In genomic region chr11:2379471-2380174, GRCh38 we compare ENCODE assay signal across 10 cellular contexts. TPM values are rescaled to one million over a fixed set of nuclear protein-coding genes. Genes with fewer than 3 reads are reported as not detected.
DNase-seq lines count a peak whose midpoint lies in the region; ATAC-seq and TF ChIP-seq lines count a peak whose summit lies in the region.
"Had no signal": no experiment of that assay in that cellular context is flagged by ENCODE, and none has a peak within 500 bp of the region (broad histone marks: within the 10 kb centered on the region; RNA-seq: fewer than 3 reads in every experiment).

No MANE protein-coding gene starts in this region.

- H3K36me3 Mint-ChIP-seq in neural crest cell (ENCODE audit: low read depth) = no peaks in the 10 kb centered on the region

- no peaks in the 10 kb centered on the region; the same call in 1 of the 2 replicates for H3K36me3 ChIP-seq in Panc1 (ENCODE audit: control insufficient read depth, insufficient read depth, low read length)

- H3K27me3 ChIP-seq in Panc1 (ENCODE audit: control insufficient read depth, insufficient read depth, low read length) = no peaks in the 10 kb centered on the region

- in situ Hi-C loops in Panc1 (cut with HindIII; ENCODE audit: low pct_unique_long_range_greater_than_20kb, low sequenced_read_pairs) = no loop called here

- TF ChIP-seq POLR2A in GM18505 (IDR thresholded peaks at IDR 0.05; ENCODE audit: borderline replicate concordance, extremely low read depth, insufficient read depth, insufficient read length) = no peak

- peaks cover 2% of the 10 kb centered on the region for H3K27me3 Mint-ChIP-seq in neural crest cell (ENCODE audit: low read depth)

- POLR2A ChIA-PET in Panc1 (lab: Charles Lee) = no interaction called here

- H3K4me3 ChIP-seq in AG10803 (ENCODE audit: low read length) (peak overlapping the region; percentile 97), Panc1 (ENCODE audit: low read depth in 2 of 2, low read length in 2 of 2) (no peak overlapping the region), epithelial cell of proximal tubule (ENCODE audit: low read depth, low read length) (peak overlapping the region; percentile 11)

- peak overlapping the region; percentile 64 for H3K4me3 Mint-ChIP-seq in neural crest cell

- H3K4me1 Mint-ChIP-seq in neural crest cell = peaks cover 11% of the 10 kb centered on the region

- H3K9me3 ChIP-seq in Panc1 (ENCODE audit: control insufficient read depth, insufficient read depth, low read depth, low read length) = no peaks in the 10 kb centered on the region

- CTCF ChIA-PET in Panc1 (lab: Charles Lee) = no interaction called here

- H3K4me1 ChIP-seq in Panc1 (ENCODE audit: control insufficient read depth, insufficient read depth, low read length) = peaks cover 45% of the 10 kb centered on the region

- TSS peak; percentile 85 for BruUV-seq in Panc1 (replicated peaks; lab: Mats Ljungman, UMichigan)

- no peak overlapping the region for H3K27ac ChIP-seq in Panc1 (ENCODE audit: low read length)

- DNase-seq in AG10803 (ENCODE audit: low read depth) (no peak), Panc1 (ENCODE audit: low read depth, low spot score) (no peak), epithelial cell of proximal tubule (ENCODE audit: low read depth) (no peak), neural crest cell (ENCODE audit: low read depth, low spot score) (no peak), islet precursor cell (no peak), NCI-H1092 (lab: John Stamatoyannopoulos, UW) (no peak)
- DNase-seq: GDM1, NCI-H2081 treated with DMSO at 0.1 percent for 48 hours had no signal

- H3K27ac Mint-ChIP-seq in neural crest cell (ENCODE audit: unreplicated experiment) = no peak overlapping the region

- no peaks in the 10 kb centered on the region for H3K9me3 Mint-ChIP-seq in neural crest cell

- intact Hi-C loops in Panc1 (cut with micrococcal nuclease; ENCODE audit: unreplicated experiment) = no loop called here

- TF ChIP-seq CTCF in AG10803 (conservative IDR thresholded peaks at IDR 0.05; ENCODE audit: low read length) = no peak
- TF ChIP-seq CTCF in Panc1 (IDR thresholded peaks at IDR 0.05) = no peak
- TF ChIP-seq CTCF in epithelial cell of proximal tubule (conservative IDR thresholded peaks at IDR 0.05; ENCODE audit: low read depth, low read length) = no peak
- no peak for TF ChIP-seq CTCF in neural crest cell (conservative IDR thresholded peaks at IDR 0.05)

- ATAC-seq in Panc1 = no peak
- ATAC-seq in HG03520 (IDR thresholded peaks at IDR 0.05; ENCODE audit: unreplicated experiment) = no peak
- no peak for ATAC-seq in GM18505 (IDR thresholded peaks at IDR 0.05; ENCODE audit: unreplicated experiment)

RNA-seq across cellular contexts. Expression of gene CD81, which starts 2.5 kb away (rescaled TPM):
- total RNA-seq in Panc1 (2021; ENCODE audit: unreplicated experiment) (416 TPM), epithelial cell of proximal tubule (179 and 183 TPM in 2 replicates), neural crest cell (211 and 225 TPM in 2 replicates)
- 720 TPM for polyA plus RNA-seq in Panc1 (2012; ENCODE audit: insufficient read length)

RNA-seq across cellular contexts. Expression of gene TSSC4, which starts 20.9 kb away (rescaled TPM):
- total RNA-seq in Panc1 (2021; ENCODE audit: unreplicated experiment) = 132 TPM
- polyA plus RNA-seq in Panc1 (2012; ENCODE audit: insufficient read length) = 164 TPM
- total RNA-seq in epithelial cell of proximal tubule = 40.0 and 55.2 TPM in 2 replicates
- 48.8 and 60.1 TPM in 2 replicates for total RNA-seq in neural crest cell

Comparison
In these comparisons a context has a peak if more than half of its experiments do, and no peak if none do; other contexts are left out.
1. H3K4me3 ChIP-seq: peak in AG10803 (single experiment) and epithelial cell of proximal tubule (single experiment); none in Panc1 (0 of 2).